ENCODE assay signal across 9 cellular contexts in the genomic region with DNA sequence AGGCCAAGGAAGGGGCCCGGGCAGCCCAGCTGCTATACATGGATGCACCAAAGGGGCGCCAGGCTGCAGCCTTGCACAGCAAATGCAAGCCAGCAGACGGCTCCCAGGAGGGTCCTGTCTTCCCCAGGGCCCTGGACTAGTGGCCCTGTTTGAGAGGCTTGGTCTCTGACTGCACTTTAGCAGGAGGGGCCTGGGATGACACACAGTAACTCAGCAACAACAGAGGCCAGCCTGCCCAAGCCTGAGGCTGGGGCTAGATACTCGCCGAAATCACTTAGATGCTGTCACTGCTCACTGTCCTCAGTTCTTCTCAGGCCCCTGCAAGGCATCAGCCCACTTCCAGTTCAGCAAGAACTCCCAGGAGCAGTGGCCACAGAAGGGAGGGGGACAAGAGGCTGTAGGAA.
DNase-seq lines count a peak whose midpoint lies in the region; ATAC-seq and TF ChIP-seq lines count a peak whose summit lies in the region.
"Had no signal": no experiment of that assay in that cellular context is flagged by ENCODE, and none has a peak within 500 bp of the region (broad histone marks: within the 10 kb centered on the region; RNA-seq: fewer than 3 reads in every experiment).

No MANE protein-coding gene starts in this region.

- BruUV-seq in PC-9 (replicated peaks; lab: Mats Ljungman, UMichigan) = TSS peak; percentile 1

- intact Hi-C loops in PC-9 (cut with micrococcal nuclease; ENCODE audit: unreplicated experiment) = no loop called here

- no peak overlapping the region for H2AFZ ChIP-seq in PC-9

- H3K4me3 ChIP-seq in PC-9 (0 out of 2 replicates have a peak overlapping the region, but pooled peaks have one; percentile 12), retinal pigment epithelial cell (ENCODE audit: low read length) (no peak overlapping the region)

- no peaks in the 10 kb centered on the region for H3K27me3 ChIP-seq in PC-9 (ENCODE audit: insufficient read depth, low read depth)

- no peaks in the 10 kb centered on the region for H3K9me2 ChIP-seq in PC-9 (ENCODE audit: insufficient read depth)

- H4K20me1 ChIP-seq in PC-9 (ENCODE audit: insufficient read depth) = peaks cover 7% of the 10 kb centered on the region; the same call in 1 of the 2 replicates

- ATAC-seq in esophagus mucosa (peak; percentile 0), HG02610 (IDR thresholded peaks at IDR 0.05; ENCODE audit: unreplicated experiment) (no peak)

- peak overlapping the region; percentile 36 for H3K27ac ChIP-seq in PC-9

- H3K9me3 ChIP-seq in PC-9 (ENCODE audit: insufficient read depth, low read depth) = no peaks in the 10 kb centered on the region

- peaks cover 26% of the 10 kb centered on the region for H3F3A ChIP-seq in PC-9 (ENCODE audit: insufficient read depth, low read depth)

- peak; percentile 81 for DNase-seq in ELF-1 (ENCODE audit: low read depth, low spot score)
- DNase-seq in PC-9 = no peak
- DNase-seq in retinal pigment epithelial cell (ENCODE audit: low read depth) = no peak
- DNase-seq in NCI-H446 treated with DMSO at 0.1 percent for 48 hours (lab: John Stamatoyannopoulos, UW) = no peak
- no peak for DNase-seq in activated CD4-positive, CD25-positive, alpha-beta regulatory T cell (lab: John Stamatoyannopoulos, UW)
- DNase-seq in GOT3 (lab: John Stamatoyannopoulos, UW) = no peak
- DNase-seq: central memory CD4-positive, alpha-beta T cell had no signal

- H3K36me3 ChIP-seq in PC-9 (ENCODE audit: low read depth) = no peaks in the 10 kb centered on the region

- TF ChIP-seq CTCF in PC-9 (conservative IDR thresholded peaks at IDR 0.05) (no peak), retinal pigment epithelial cell (conservative IDR thresholded peaks at IDR 0.05; ENCODE audit: low read depth, low read length) (peak; percentile 21)

- no peaks in the 10 kb centered on the region for H3K79me2 ChIP-seq in PC-9 (ENCODE audit: low read depth)

- CTCF ChIA-PET in PC-9 (lab: Charles Lee) = no interaction called here

- H3K4me1 ChIP-seq in PC-9 (replicated peaks; ENCODE audit: insufficient read depth) = peaks cover 36% of the 10 kb centered on the region

- POLR2A ChIA-PET in PC-9 (lab: Charles Lee; ENCODE audit: unreplicated experiment) = interaction anchor here (1.3 kb wide), 1 partner anchor 83 kb away, joined by 6 read pairs; a partner anchor contains a TSS

- peak overlapping the region; percentile 61 for H3K4me2 ChIP-seq in PC-9
